In the genomic region with DNA sequence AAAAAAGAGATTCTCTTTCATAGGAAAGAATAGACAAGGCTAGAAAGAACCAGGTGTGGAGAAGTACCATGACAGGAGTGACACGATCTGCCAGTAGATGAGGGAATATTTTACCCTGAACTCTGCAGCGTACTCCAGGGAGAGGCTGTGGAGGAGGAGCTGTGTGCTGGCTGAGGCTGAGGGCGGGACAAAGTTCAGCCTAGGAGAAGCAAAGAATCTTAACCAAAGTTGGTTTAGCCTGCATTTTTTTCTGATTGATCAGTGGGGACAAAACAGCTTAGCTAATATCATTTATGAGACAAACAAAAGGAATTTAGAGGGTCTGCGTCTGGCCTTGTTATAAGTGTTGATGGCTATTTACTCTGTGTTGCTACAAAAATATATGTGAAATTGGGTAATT, we compare ENCODE assay signal across 30 cellular contexts. TPM values are rescaled to one million over a fixed set of nuclear protein-coding genes. Genes with fewer than 3 reads are reported as not detected.
DNase-seq lines count a peak whose midpoint lies in the region; FAIRE-seq and TF ChIP-seq lines count a peak whose summit lies in the region.
"Had no signal": no experiment of that assay in that cellular context is flagged by ENCODE, and none has a peak within 500 bp of the region (broad histone marks: within the 10 kb centered on the region; RNA-seq: fewer than 3 reads in every experiment).

No MANE protein-coding gene starts in this region.

- TF ChIP-seq POLR2A in thyroid gland (IDR thresholded peaks at IDR 0.05) (no peak), tibial nerve (IDR thresholded peaks at IDR 0.05) (no peak)

- H3K9me3 ChIP-seq in astrocyte (ENCODE audit: insufficient read depth, low read depth, low read length), result no peaks in the 10 kb centered on the region
- H3K9me3 ChIP-seq in thyroid gland, result no peaks in the 10 kb centered on the region
- H3K9me3 ChIP-seq in tibial nerve, result no peaks in the 10 kb centered on the region
- H3K9me3 ChIP-seq: BE2C, upper lobe of left lung had no signal

- TF ChIP-seq EP300 in tibial nerve (IDR thresholded peaks at IDR 0.05), result no peak

- H3K27ac Mint-ChIP-seq in astrocyte (ENCODE audit: unreplicated experiment) (peak overlapping the region; percentile 22), neural crest cell (ENCODE audit: unreplicated experiment) (peak overlapping the region; percentile 2)
- H3K27ac Mint-ChIP-seq: activated naive CD4-positive, alpha-beta T cell treated with anti-CD3 and anti-CD28 coated beads for 36 hours; stimulated activated memory B cell treated with anti-CD40 and anti-IgM and Interleukin-4, amounts not matched to agents 10 μg/mL and 1 μg/mL and 100 μg/mL, for 72 hours; T-helper 2 cell treated with Interferon-gamma antibody and Interleukin-4, amounts not matched to agents 5 μg/mL and 100 μg/mL, for 36 hours had no signal

- H3K27me3 ChIP-seq in astrocyte (ENCODE audit: insufficient read depth, low read length), result no peaks in the 10 kb centered on the region
- H3K27me3 ChIP-seq in thyroid gland, result no peaks in the 10 kb centered on the region
- H3K27me3 ChIP-seq in tibial nerve, result no peaks in the 10 kb centered on the region
- H3K27me3 ChIP-seq: BE2C, foreskin keratinocyte, upper lobe of left lung had no signal

- H3K4me3 Mint-ChIP-seq in astrocyte (ENCODE audit: unreplicated experiment) (no peak overlapping the region), neural crest cell (no peak overlapping the region)
- H3K4me3 Mint-ChIP-seq: activated naive CD4-positive, alpha-beta T cell treated with anti-CD3 and anti-CD28 coated beads for 36 hours; activated T-cell treated with anti-CD3 and anti-CD28 coated beads, Interleukin-2, amount 50 U/mL, for 4 hours; stimulated activated memory B cell treated with anti-CD40 and anti-IgM and Interleukin-4, amounts not matched to agents 10 μg/mL and 1 μg/mL and 100 μg/mL, for 72 hours; T-helper 2 cell treated with Interferon-gamma antibody and Interleukin-4, amounts not matched to agents 5 μg/mL and 100 μg/mL, for 36 hours had no signal

- H4K20me1 ChIP-seq in astrocyte (ENCODE audit: insufficient read depth, low read length), result no peaks in the 10 kb centered on the region

- no peak overlapping the region for H3K4me2 ChIP-seq in astrocyte (ENCODE audit: low read length)

- H3K79me2 ChIP-seq in astrocyte (ENCODE audit: insufficient read depth, low read length), result no peaks in the 10 kb centered on the region

- DNase-seq in AG10803 (ENCODE audit: low read depth) (peak; percentile 49), HuH-7 (ENCODE audit: low spot score) (peak; percentile 21), astrocyte (ENCODE audit: low read depth) (peak; percentile 42), neural crest cell (ENCODE audit: low read depth, low spot score) (no peak), thyroid gland (no peak), tibial nerve (ENCODE audit: low spot score in 2 of 2) (no peak), DMS153 (lab: John Stamatoyannopoulos, UW) (no peak)
- DNase-seq in stimulated activated CD4-positive, alpha-beta T cell treated with anti-CD3 and anti-CD28 coated beads, Interleukin-2, amount 100 ng/mL, for 48 hours, result no peak
- DNase-seq: 8988T; activated CD4-positive, CD25-positive, alpha-beta regulatory T cell; activated naive CD4-positive, alpha-beta T cell treated with anti-CD3 and anti-CD28 coated beads for 36 hours; activated T-cell treated with anti-CD3 and anti-CD28 coated beads, Interleukin-2, amount 50 U/mL, for 4 hours; aorta; BE2C; hypothalamus; KBM-7; NCI-H1930; NCI-H446 treated with DMSO at 0.1 percent for 48 hours had no signal

- H3K36me3 Mint-ChIP-seq in astrocyte (ENCODE audit: low read depth, unreplicated experiment) (no peaks in the 10 kb centered on the region), neural crest cell (ENCODE audit: low read depth) (peaks cover 3% of the 10 kb centered on the region)
- H3K36me3 Mint-ChIP-seq: stimulated activated memory B cell treated with anti-CD40 and anti-IgM and Interleukin-4, amounts not matched to agents 10 μg/mL and 1 μg/mL and 100 μg/mL, for 72 hours had no signal

- H3K4me1 ChIP-seq in astrocyte (ENCODE audit: insufficient read depth, low read length), result no peaks in the 10 kb centered on the region
- H3K4me1 ChIP-seq in thyroid gland, result no peaks in the 10 kb centered on the region
- H3K4me1 ChIP-seq in tibial nerve, result no peaks in the 10 kb centered on the region
- H3K4me1 ChIP-seq: BE2C, foreskin keratinocyte, upper lobe of left lung had no signal

- TF ChIP-seq CTCF in AG10803 (conservative IDR thresholded peaks at IDR 0.05; ENCODE audit: low read length) (no peak), astrocyte (IDR thresholded peaks at IDR 0.05; ENCODE audit: insufficient read depth, low read depth, low read length) (no peak), neural crest cell (conservative IDR thresholded peaks at IDR 0.05) (no peak), thyroid gland (IDR thresholded peaks at IDR 0.05) (no peak), tibial nerve (IDR thresholded peaks at IDR 0.05) (no peak)

- no peak overlapping the region for H3K27ac ChIP-seq in astrocyte (ENCODE audit: low read depth, low read length)
- no peak overlapping the region for H3K27ac ChIP-seq in thyroid gland
- no peak overlapping the region for H3K27ac ChIP-seq in tibial nerve
- H3K27ac ChIP-seq: foreskin keratinocyte, upper lobe of left lung had no signal

- H3K9ac ChIP-seq in astrocyte (ENCODE audit: low read length), result no peak overlapping the region

- intact Hi-C loops in thyroid gland (cut with DNase I), result no loop called here

- WGBS in thyroid gland, 2 donors, result 64 to 67% methylated on average over 4 of the region's 4 CpGs
- 70 to 71% methylated on average over 4 of the region's 4 CpGs for WGBS in tibial nerve, 2 donors

- no peaks in the 10 kb centered on the region for H3K36me3 ChIP-seq in astrocyte (ENCODE audit: insufficient read depth, low read length)
- no peaks in the 10 kb centered on the region for H3K36me3 ChIP-seq in thyroid gland
- no peaks in the 10 kb centered on the region for H3K36me3 ChIP-seq in tibial nerve
- H3K36me3 ChIP-seq: BE2C, upper lobe of left lung had no signal

- H3K4me3 ChIP-seq in AG10803 (ENCODE audit: low read length) (no peak overlapping the region), astrocyte (ENCODE audit: insufficient read depth, low read depth, low read length) (no peak overlapping the region), thyroid gland (replicated peaks in 1 of 3) (no peak overlapping the region), tibial nerve (no peak overlapping the region)
- H3K4me3 ChIP-seq: upper lobe of left lung had no signal

- peaks cover 11% of the 10 kb centered on the region for H3K4me1 Mint-ChIP-seq in astrocyte (ENCODE audit: low read depth, unreplicated experiment)
- peaks cover 26% of the 10 kb centered on the region for H3K4me1 Mint-ChIP-seq in neural crest cell
- H3K4me1 Mint-ChIP-seq: stimulated activated memory B cell treated with anti-CD40 and anti-IgM and Interleukin-4, amounts not matched to agents 10 μg/mL and 1 μg/mL and 100 μg/mL, for 72 hours had no signal

- FAIRE-seq in astrocyte (lab: Jason Lieb, UNC), result no peak
- FAIRE-seq: D721Med, keratinocyte, RCC 7860 had no signal

- H3K9me3 Mint-ChIP-seq in astrocyte (ENCODE audit: unreplicated experiment), result no peaks in the 10 kb centered on the region
- peaks cover 2% of the 10 kb centered on the region for H3K9me3 Mint-ChIP-seq in neural crest cell
- H3K9me3 Mint-ChIP-seq: activated T-cell treated with anti-CD3 and anti-CD28 coated beads, Interleukin-2, amount 50 U/mL, for 4 hours; T-helper 2 cell treated with Interferon-gamma antibody and Interleukin-4, amounts not matched to agents 5 μg/mL and 100 μg/mL, for 36 hours had no signal

- no peak overlapping the region for H2AFZ ChIP-seq in astrocyte (ENCODE audit: low read depth, low read length)

- no peaks in the 10 kb centered on the region for H3K27me3 Mint-ChIP-seq in astrocyte (ENCODE audit: low read depth, unreplicated experiment)
- no peaks in the 10 kb centered on the region for H3K27me3 Mint-ChIP-seq in neural crest cell (ENCODE audit: low read depth)
- H3K27me3 Mint-ChIP-seq: stimulated activated memory B cell treated with anti-CD40 and anti-IgM and Interleukin-4, amounts not matched to agents 10 μg/mL and 1 μg/mL and 100 μg/mL, for 72 hours had no signal

RNA-seq across cellular contexts. Expression of a gene that starts 5.2 kb away (rescaled TPM):
- total RNA-seq in astrocyte (not detected in 2 replicates), neural crest cell (not detected in 2 replicates), thyroid gland (not detected), tibial nerve (not detected)
- total RNA-seq: activated naive CD4-positive, alpha-beta T cell treated with anti-CD3 and anti-CD28 coated beads for 36 hours; activated T-cell treated with anti-CD3 and anti-CD28 coated beads, Interleukin-2, amount 50 U/mL, for 4 hours; aorta; epithelial cell of proximal tubule; foreskin keratinocyte; G401; lung microvascular endothelial cell; osteocyte; sciatic nerve; upper lobe of left lung had no signal

Comparison
In these comparisons a context has a peak if more than half of its experiments do, and no peak if none do; other contexts are left out.
1. DNase-seq: peak in AG10803 (single experiment), HuH-7 (single experiment) and astrocyte (single experiment); none in neural crest cell (single experiment), stimulated activated CD4-positive, alpha-beta T cell treated with anti-CD3 and anti-CD28 coated beads, Interleukin-2, amount 100 ng/mL, for 48 hours (0 of 2), thyroid gland (0 of 2), tibial nerve (0 of 2) and DMS153 (single experiment).